ENCODE assay signal across 9 cellular contexts in the genomic region with DNA sequence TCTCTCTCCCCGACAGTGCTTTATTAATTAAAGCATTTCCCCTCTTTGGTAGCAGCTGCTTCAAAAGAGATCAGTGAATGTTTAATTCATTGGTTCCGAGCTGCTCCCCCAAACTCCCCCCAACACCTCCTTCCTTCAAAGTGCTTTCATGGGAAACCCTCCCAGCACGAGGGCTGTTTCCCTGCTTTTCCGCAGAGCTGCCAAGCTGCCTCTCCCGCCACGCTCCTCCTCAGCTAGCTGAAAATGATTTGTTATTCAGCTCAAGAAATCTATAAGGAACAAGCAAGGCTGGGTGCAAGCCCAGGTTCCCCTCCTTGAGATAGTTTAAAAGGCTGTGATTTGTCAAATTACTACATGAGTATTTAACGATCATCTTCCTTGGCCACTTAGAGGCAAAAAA. TPM values are rescaled to one million over a fixed set of nuclear protein-coding genes. Genes with fewer than 3 reads are reported as not detected.
"Had no signal": no experiment of that assay in that cellular context is flagged by ENCODE, and none has a peak within 500 bp of the region (broad histone marks: within the 10 kb centered on the region; RNA-seq: fewer than 3 reads in every experiment).

No MANE protein-coding gene starts in this region.

- H3K9me3 ChIP-seq: HAP-1 had no signal

- H3K4me1 ChIP-seq: HAP-1 had no signal

- H3K4me3 ChIP-seq: GM23248, HAP-1 had no signal

- H3K36me3 ChIP-seq: HAP-1 had no signal

- H3K27ac ChIP-seq: GM23248, HL-60 had no signal

- DNase-seq: GM23248, GOT3, H7, HFFc6 had no signal

- H2AFZ ChIP-seq: GM23248 had no signal

- ATAC-seq: HCT116, HepG2 had no signal

- H3K9me3 Mint-ChIP-seq: HFFc6, IgD-negative memory B cell had no signal

- H3K4me1 Mint-ChIP-seq: IgD-negative memory B cell had no signal

- H3K4me3 Mint-ChIP-seq: HFFc6, IgD-negative memory B cell had no signal

- H3K27ac Mint-ChIP-seq: HFFc6, IgD-negative memory B cell had no signal

- H3K9ac ChIP-seq: GM23248 had no signal

RNA-seq across cellular contexts. Expression of a gene that starts 39.9 kb away (rescaled TPM):
- total RNA-seq: GM23248, HFFc6 had no signal
